Comparison of ENCODE assay signal across 1 cellular context in genomic region chr22:19718255-19719054, GRCh38.
TF ChIP-seq lines count a peak whose summit lies in the region.

No MANE protein-coding gene starts in this region.

TF ChIP-seq in H1, 55 proteins besides CTCF, POLR2A, EP300 and RAD21 (continued from another document):
- TF ChIP-seq JUN (IDR thresholded peaks at IDR 0.05; ENCODE audit: low read depth, low read length) (no peak), TCF12 (IDR thresholded peaks at IDR 0.05; ENCODE audit: low read depth, low read length) (no peak), CBX5 (IDR thresholded peaks at IDR 0.05; ENCODE audit: low read depth, low read length) (no peak), USF2 (IDR thresholded peaks at IDR 0.05; ENCODE audit: low read length) (no peak), JUND (IDR thresholded peaks at IDR 0.05; ENCODE audit: low read length) (no peak), RBBP5 (IDR thresholded peaks at IDR 0.05; ENCODE audit: borderline replicate concordance, low read depth, low read length) (no peak), SUZ12 (IDR thresholded peaks at IDR 0.05; ENCODE audit: low read length) (peak; percentile 55), KDM1A (IDR thresholded peaks at IDR 0.05; ENCODE audit: borderline replicate concordance, low read length) (no peak), BCL11A (IDR thresholded peaks at IDR 0.05; ENCODE audit: low read depth in 2 of 2, low read length in 2 of 2) (no peak), KDM4A (IDR thresholded peaks at IDR 0.05; ENCODE audit: low read depth, low read length, severe bottlenecking) (peak; percentile 84), KDM5A (IDR thresholded peaks at IDR 0.05; ENCODE audit: low read length) (no peak)
